ENCODE assay signal across 1 cellular context in the genomic region with DNA sequence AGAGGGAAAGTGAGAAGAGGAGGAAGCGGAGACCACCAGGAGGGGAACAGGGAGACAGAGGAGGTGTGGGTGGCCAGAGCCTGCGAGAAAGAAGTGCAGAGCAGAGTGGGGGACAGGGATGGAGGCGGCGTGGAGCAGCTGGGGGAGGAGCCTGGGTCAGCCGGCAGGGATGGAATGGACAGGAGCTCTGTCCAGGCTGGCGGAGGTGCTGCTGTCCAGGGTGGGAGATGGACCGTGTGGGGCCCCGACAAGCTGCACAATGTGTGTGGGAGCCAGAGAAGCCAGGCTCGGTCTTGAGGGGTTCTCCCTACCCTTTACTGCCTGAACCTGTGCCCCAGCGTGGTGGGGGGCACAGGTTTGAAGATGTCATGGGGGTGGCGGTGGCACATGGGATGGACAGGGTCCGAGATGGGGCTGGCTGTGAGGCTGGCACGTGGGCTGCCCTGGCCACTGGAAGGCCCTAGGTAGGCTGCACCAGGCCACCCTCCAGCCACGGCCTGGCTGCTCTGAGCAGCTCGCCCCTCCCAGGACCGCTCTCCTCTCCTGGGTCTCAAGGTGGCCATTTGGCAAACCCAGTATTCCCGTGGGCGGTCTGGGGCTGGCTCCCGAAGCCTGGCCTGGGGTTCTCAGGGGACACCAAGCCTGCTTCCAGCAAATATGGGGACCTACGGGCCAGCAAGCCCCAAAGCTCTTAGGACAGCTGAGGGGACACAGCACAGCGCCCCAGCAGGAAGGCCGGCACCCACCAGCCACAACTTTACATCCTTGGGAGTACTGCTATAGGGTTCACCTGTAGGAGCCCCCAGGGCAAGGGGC.
A peak's percentile ranks its signal among the peaks of the same experiment; 100 is the strongest.
TF ChIP-seq lines count a peak whose summit lies in the region.

No MANE protein-coding gene starts in this region.

TF ChIP-seq in HEK293, 187 proteins besides CTCF, POLR2A, EP300 and RAD21:
- TF ChIP-seq ZNF600 (tag by site-specific recombination; IDR thresholded peaks at IDR 0.05) (peak; percentile 78; the same call in 1 of the 2 replicates), ZNF274 (IDR thresholded peaks at IDR 0.05; ENCODE audit: low read length) (no peak), ZNF274 (tag by site-specific recombination; IDR thresholded peaks at IDR 0.05; ENCODE audit: borderline replicate concordance) (no peak), HOXC10 (CRISPR knock-in tag; IDR thresholded peaks at IDR 0.05) (no peak), ZBTB48 (tag by site-specific recombination; IDR thresholded peaks at IDR 0.05) (no peak)
- TF ChIP-seq, protein P1, sequence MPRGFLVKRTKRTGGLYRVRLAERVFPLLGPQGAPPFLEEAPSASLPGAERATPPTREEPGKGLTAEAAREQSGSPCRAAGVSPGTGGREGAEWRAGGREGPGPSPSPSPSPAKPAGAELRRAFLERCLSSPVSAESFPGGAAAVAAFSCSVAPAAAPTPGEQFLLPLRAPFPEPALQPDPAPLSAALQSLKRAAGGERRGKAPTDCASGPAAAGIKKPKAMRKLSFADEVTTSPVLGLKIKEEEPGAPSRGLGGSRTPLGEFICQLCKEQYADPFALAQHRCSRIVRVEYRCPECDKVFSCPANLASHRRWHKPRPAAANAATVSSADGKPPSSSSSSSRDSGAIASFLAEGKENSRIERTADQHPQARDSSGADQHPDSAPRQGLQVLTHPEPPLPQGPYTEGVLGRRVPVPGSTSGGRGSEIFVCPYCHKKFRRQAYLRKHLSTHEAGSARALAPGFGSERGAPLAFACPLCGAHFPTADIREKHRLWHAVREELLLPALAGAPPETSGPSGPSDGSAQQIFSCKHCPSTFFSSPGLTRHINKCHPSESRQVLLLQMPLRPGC (tag by site-specific recombination; IDR thresholded peaks at IDR 0.05): no peak
- TF ChIP-seq, protein P2, sequence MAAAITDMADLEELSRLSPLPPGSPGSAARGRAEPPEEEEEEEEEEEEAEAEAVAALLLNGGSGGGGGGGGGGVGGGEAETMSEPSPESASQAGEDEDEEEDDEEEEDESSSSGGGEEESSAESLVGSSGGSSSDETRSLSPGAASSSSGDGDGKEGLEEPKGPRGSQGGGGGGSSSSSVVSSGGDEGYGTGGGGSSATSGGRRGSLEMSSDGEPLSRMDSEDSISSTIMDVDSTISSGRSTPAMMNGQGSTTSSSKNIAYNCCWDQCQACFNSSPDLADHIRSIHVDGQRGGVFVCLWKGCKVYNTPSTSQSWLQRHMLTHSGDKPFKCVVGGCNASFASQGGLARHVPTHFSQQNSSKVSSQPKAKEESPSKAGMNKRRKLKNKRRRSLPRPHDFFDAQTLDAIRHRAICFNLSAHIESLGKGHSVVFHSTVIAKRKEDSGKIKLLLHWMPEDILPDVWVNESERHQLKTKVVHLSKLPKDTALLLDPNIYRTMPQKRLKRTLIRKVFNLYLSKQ (tag by site-specific recombination; IDR thresholded peaks at IDR 0.05; ENCODE audit: borderline replicate concordance): no peak
- TF ChIP-seq, protein P3, sequence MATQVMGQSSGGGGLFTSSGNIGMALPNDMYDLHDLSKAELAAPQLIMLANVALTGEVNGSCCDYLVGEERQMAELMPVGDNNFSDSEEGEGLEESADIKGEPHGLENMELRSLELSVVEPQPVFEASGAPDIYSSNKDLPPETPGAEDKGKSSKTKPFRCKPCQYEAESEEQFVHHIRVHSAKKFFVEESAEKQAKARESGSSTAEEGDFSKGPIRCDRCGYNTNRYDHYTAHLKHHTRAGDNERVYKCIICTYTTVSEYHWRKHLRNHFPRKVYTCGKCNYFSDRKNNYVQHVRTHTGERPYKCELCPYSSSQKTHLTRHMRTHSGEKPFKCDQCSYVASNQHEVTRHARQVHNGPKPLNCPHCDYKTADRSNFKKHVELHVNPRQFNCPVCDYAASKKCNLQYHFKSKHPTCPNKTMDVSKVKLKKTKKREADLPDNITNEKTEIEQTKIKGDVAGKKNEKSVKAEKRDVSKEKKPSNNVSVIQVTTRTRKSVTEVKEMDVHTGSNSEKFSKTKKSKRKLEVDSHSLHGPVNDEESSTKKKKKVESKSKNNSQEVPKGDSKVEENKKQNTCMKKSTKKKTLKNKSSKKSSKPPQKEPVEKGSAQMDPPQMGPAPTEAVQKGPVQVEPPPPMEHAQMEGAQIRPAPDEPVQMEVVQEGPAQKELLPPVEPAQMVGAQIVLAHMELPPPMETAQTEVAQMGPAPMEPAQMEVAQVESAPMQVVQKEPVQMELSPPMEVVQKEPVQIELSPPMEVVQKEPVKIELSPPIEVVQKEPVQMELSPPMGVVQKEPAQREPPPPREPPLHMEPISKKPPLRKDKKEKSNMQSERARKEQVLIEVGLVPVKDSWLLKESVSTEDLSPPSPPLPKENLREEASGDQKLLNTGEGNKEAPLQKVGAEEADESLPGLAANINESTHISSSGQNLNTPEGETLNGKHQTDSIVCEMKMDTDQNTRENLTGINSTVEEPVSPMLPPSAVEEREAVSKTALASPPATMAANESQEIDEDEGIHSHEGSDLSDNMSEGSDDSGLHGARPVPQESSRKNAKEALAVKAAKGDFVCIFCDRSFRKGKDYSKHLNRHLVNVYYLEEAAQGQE (tag by site-specific recombination; IDR thresholded peaks at IDR 0.05): peak; percentile 61; the same call in 1 of the 2 replicates
